In the genomic region with DNA sequence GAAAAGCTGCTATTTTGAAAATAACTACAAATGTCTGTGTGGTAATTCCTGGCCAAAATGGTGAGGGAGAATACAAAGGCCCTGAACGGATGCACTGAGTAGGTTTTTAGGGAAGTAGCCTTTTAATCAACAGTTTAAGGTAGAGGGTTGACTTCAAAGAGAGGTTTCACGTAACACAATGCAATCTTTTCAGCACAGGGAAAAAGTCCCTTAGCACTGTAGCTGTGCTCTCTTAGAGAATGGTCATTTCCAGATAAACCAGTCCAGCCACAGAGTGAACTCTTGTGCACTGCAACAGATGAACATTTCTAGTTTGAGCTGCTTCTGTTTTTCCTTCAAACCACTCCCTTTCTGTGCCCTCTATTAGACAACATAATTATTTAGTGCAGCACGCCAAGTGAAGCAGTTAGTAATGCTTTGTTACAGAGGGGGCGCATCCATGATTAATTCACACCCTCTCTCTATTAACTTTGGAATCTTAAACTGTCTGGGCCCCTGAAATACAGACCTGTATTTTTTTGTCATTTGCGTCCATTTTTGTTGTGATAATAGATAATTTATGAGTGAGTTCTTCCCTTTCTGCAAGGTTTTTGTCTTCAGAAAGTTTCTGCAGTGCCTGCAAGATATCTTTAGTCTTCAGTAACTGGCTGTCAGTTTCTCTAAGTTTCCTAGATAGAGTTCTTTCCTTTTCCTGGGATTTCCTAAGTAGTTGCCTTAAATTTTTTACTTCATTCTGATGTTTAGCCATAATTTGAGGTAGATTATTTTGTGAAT, we compare ENCODE assay signal across 1 cellular context.
TF ChIP-seq lines count a peak whose summit lies in the region.

No MANE protein-coding gene starts in this region.

TF ChIP-seq in K562, 482 proteins besides CTCF, POLR2A, EP300 and RAD21 (continues in another document):
- peak; percentile 69 for TF ChIP-seq ZEB2 (IDR thresholded peaks at IDR 0.05)
- peak; percentile 45 for TF ChIP-seq L3MBTL2 (IDR thresholded peaks at IDR 0.05)
- no peak for TF ChIP-seq MEF2D (tag; conservative IDR thresholded peaks at IDR 0.05; ENCODE audit: low read depth)
- peak; percentile 73 for TF ChIP-seq EHMT2 (IDR thresholded peaks at IDR 0.05)
- TF ChIP-seq NCOA1 (IDR thresholded peaks at IDR 0.05; ENCODE audit: low read depth): peak; percentile 31; the same call in 1 of the 2 replicates
- TF ChIP-seq KDM5B (IDR thresholded peaks at IDR 0.05; ENCODE audit: insufficient replicate concordance, low read depth, low read length): no peak
- TF ChIP-seq CREB5 (CRISPR knock-in tag; IDR thresholded peaks at IDR 0.05): 0 out of 2 replicates have a peak, but pooled peaks have one; percentile 36
- TF ChIP-seq IRF9 (tag; IDR thresholded peaks at IDR 0.05): no peak
- no peak for TF ChIP-seq ATF1 (CRISPR knock-in tag; IDR thresholded peaks at IDR 0.05)
- TF ChIP-seq ATF1 (tag; IDR thresholded peaks at IDR 0.05): 0 out of 2 replicates have a peak, but pooled peaks have one; percentile 24
- peak; percentile 47; the same call in 1 of the 2 replicates for TF ChIP-seq HDAC2 (IDR thresholded peaks at IDR 0.05)
- TF ChIP-seq SMARCC2 (IDR thresholded peaks at IDR 0.05; ENCODE audit: low read depth): peak; percentile 68; the same call in 1 of the 2 replicates
- no peak for TF ChIP-seq MCM7 (IDR thresholded peaks at IDR 0.05)
- TF ChIP-seq ZBTB8A (IDR thresholded peaks at IDR 0.05; ENCODE audit: partially characterized antibody): no peak
- TF ChIP-seq CREM (IDR thresholded peaks at IDR 0.05; ENCODE audit: low read depth): peak; percentile 56
- peak in 1 of 2 experiments; percentile 54; a peak in 1 of 3 replicates for TF ChIP-seq CBX3 (IDR thresholded peaks at IDR 0.05; ENCODE audit: borderline replicate concordance in 1 of 2, low read length in 2 of 2)
- TF ChIP-seq, protein P1, sequence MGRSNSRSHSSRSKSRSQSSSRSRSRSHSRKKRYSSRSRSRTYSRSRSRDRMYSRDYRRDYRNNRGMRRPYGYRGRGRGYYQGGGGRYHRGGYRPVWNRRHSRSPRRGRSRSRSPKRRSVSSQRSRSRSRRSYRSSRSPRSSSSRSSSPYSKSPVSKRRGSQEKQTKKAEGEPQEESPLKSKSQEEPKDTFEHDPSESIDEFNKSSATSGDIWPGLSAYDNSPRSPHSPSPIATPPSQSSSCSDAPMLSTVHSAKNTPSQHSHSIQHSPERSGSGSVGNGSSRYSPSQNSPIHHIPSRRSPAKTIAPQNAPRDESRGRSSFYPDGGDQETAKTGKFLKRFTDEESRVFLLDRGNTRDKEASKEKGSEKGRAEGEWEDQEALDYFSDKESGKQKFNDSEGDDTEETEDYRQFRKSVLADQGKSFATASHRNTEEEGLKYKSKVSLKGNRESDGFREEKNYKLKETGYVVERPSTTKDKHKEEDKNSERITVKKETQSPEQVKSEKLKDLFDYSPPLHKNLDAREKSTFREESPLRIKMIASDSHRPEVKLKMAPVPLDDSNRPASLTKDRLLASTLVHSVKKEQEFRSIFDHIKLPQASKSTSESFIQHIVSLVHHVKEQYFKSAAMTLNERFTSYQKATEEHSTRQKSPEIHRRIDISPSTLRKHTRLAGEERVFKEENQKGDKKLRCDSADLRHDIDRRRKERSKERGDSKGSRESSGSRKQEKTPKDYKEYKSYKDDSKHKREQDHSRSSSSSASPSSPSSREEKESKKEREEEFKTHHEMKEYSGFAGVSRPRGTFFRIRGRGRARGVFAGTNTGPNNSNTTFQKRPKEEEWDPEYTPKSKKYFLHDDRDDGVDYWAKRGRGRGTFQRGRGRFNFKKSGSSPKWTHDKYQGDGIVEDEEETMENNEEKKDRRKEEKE (IDR thresholded peaks at IDR 0.05; ENCODE audit: borderline replicate concordance in 1 of 2, control insufficient read depth in 1 of 2, low read depth in 2 of 2, low read length in 1 of 2): no peak
- TF ChIP-seq TCF7 (IDR thresholded peaks at IDR 0.05; ENCODE audit: borderline replicate concordance): peak; percentile 95
- TF ChIP-seq ZKSCAN8 (CRISPR knock-in tag; IDR thresholded peaks at IDR 0.05): 0 out of 2 replicates have a peak, but pooled peaks have one; percentile 31
- peak; percentile 67 for TF ChIP-seq CBFA2T3 (IDR thresholded peaks at IDR 0.05)
- TF ChIP-seq PKNOX1 (IDR thresholded peaks at IDR 0.05): peak; percentile 53
- no peak for TF ChIP-seq ZZZ3 (IDR thresholded peaks at IDR 0.05)
- TF ChIP-seq CHD1 (IDR thresholded peaks at IDR 0.05; ENCODE audit: low read length): peak; percentile 57
- TF ChIP-seq SMAD4 (CRISPR knock-in tag; conservative IDR thresholded peaks at IDR 0.05): peak; percentile 60; the same call in 1 of the 2 replicates
- peak; percentile 72 for TF ChIP-seq RBBP5 (IDR thresholded peaks at IDR 0.05; ENCODE audit: borderline replicate concordance, insufficient read depth, low read length, poor library complexity, severe bottlenecking)
- 0 out of 2 replicates have a peak, but pooled peaks have one; percentile 29 for TF ChIP-seq CBFA2T2 (conservative IDR thresholded peaks at IDR 0.05)
- peak; percentile 16 for TF ChIP-seq ZFP36 (IDR thresholded peaks at IDR 0.05; ENCODE audit: low read depth, low read length, partially characterized antibody)
- TF ChIP-seq ATF3 (IDR thresholded peaks at IDR 0.05): peak; percentile 42; the same call in 1 of the 2 replicates
- TF ChIP-seq ATF3 (CRISPR knock-in tag; conservative IDR thresholded peaks at IDR 0.05): no peak
- peak; percentile 28; the same call in 1 of the 2 replicates for TF ChIP-seq EP400 (IDR thresholded peaks at IDR 0.05)
- TF ChIP-seq RHOXF2B (CRISPR knock-in tag; conservative IDR thresholded peaks at IDR 0.05): peak; percentile 78; the same call in 1 of the 2 replicates
- 0 out of 2 replicates have a peak, but pooled peaks have one; percentile 19 for TF ChIP-seq ETV1 (tag; conservative IDR thresholded peaks at IDR 0.05; ENCODE audit: low read depth)
- TF ChIP-seq, protein P2, sequence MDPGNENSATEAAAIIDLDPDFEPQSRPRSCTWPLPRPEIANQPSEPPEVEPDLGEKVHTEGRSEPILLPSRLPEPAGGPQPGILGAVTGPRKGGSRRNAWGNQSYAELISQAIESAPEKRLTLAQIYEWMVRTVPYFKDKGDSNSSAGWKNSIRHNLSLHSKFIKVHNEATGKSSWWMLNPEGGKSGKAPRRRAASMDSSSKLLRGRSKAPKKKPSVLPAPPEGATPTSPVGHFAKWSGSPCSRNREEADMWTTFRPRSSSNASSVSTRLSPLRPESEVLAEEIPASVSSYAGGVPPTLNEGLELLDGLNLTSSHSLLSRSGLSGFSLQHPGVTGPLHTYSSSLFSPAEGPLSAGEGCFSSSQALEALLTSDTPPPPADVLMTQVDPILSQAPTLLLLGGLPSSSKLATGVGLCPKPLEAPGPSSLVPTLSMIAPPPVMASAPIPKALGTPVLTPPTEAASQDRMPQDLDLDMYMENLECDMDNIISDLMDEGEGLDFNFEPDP (CRISPR knock-in tag; IDR thresholded peaks at IDR 0.05): no peak
- 0 out of 2 replicates have a peak, but pooled peaks have one; percentile 63 for TF ChIP-seq ZNF589 (CRISPR knock-in tag; IDR thresholded peaks at IDR 0.05; ENCODE audit: low read depth)
- TF ChIP-seq GATA2 (CRISPR knock-in tag; IDR thresholded peaks at IDR 0.05): peak; percentile 44; the same call in 1 of the 2 replicates
- TF ChIP-seq ZNF592 (IDR thresholded peaks at IDR 0.05): peak; percentile 68
- peak; percentile 93 for TF ChIP-seq CEBPG (CRISPR knock-in tag; IDR thresholded peaks at IDR 0.05)
- TF ChIP-seq CEBPG (tag; conservative IDR thresholded peaks at IDR 0.05 in 1 of 2, IDR thresholded peaks at IDR 0.05 in 1 of 2): peak; percentile 49 to 80; a peak in 3 of 4 replicates
- TF ChIP-seq POLR2AphosphoS5 (IDR thresholded peaks at IDR 0.05; ENCODE audit: control insufficient read depth, insufficient read depth, low read depth, low read length): no peak
- TF ChIP-seq, protein P3, sequence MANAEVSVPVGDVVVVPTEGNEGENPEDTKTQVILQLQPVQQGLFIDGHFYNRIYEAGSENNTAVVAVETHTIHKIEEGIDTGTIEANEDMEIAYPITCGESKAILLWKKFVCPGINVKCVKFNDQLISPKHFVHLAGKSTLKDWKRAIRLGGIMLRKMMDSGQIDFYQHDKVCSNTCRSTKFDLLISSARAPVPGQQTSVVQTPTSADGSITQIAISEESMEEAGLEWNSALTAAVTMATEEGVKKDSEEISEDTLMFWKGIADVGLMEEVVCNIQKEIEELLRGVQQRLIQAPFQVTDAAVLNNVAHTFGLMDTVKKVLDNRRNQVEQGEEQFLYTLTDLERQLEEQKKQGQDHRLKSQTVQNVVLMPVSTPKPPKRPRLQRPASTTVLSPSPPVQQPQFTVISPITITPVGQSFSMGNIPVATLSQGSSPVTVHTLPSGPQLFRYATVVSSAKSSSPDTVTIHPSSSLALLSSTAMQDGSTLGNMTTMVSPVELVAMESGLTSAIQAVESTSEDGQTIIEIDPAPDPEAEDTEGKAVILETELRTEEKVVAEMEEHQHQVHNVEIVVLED (CRISPR knock-in tag; IDR thresholded peaks at IDR 0.05): 0 out of 2 replicates have a peak, but pooled peaks have one; percentile 12
- TF ChIP-seq ATF7 (IDR thresholded peaks at IDR 0.05): peak; percentile 67; the same call in 1 of the 2 replicates
- TF ChIP-seq CTBP1 (IDR thresholded peaks at IDR 0.05; ENCODE audit: borderline replicate concordance): peak; percentile 72
- TF ChIP-seq SRF (CRISPR knock-in tag; IDR thresholded peaks at IDR 0.05): 0 out of 4 replicates have a peak, but pooled peaks of 1 of the 2 experiments have one; percentile 30
- TF ChIP-seq MTA3 (IDR thresholded peaks at IDR 0.05; ENCODE audit: borderline replicate concordance): 0 out of 2 replicates have a peak, but pooled peaks have one; percentile 42
- TF ChIP-seq, protein P4, sequence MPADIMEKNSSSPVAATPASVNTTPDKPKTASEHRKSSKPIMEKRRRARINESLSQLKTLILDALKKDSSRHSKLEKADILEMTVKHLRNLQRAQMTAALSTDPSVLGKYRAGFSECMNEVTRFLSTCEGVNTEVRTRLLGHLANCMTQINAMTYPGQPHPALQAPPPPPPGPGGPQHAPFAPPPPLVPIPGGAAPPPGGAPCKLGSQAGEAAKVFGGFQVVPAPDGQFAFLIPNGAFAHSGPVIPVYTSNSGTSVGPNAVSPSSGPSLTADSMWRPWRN (IDR thresholded peaks at IDR 0.05; ENCODE audit: low read depth): 0 out of 2 replicates have a peak, but pooled peaks have one; percentile 11
- peak; percentile 82 for TF ChIP-seq SMARCE1 (IDR thresholded peaks at IDR 0.05)
